1 cellular context compared by ENCODE assay signal in the genomic region with DNA sequence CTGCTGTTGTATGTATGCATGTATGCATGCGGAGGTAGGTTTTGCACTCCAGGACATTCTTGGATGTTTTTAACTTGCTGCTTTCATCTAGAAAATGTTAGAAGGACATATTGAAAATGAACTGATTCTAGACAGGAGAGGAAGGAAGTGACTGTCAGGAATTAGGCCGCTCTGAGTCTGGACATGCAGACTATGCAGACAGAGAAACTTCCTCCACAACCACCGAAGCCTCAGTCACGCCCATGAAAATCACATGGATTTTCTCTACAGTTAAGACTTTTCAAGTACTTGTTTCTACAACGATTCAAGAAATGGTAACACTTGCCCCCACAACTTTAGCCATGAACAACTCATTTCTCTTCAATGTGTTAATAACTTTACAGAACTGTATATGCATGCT.
TF ChIP-seq lines count a peak whose summit lies in the region.

No MANE protein-coding gene starts in this region.

TF ChIP-seq in HepG2, 621 proteins besides CTCF, POLR2A, EP300 and RAD21:
- TF ChIP-seq ZNF546 (CRISPR knock-in tag; conservative IDR thresholded peaks at IDR 0.05) (no peak), ZMYM2 (CRISPR knock-in tag; IDR thresholded peaks at IDR 0.05) (no peak), SOX6 (IDR thresholded peaks at IDR 0.05) (no peak), SOX6 (CRISPR knock-in tag; IDR thresholded peaks at IDR 0.05) (no peak)
